In the genomic region with DNA sequence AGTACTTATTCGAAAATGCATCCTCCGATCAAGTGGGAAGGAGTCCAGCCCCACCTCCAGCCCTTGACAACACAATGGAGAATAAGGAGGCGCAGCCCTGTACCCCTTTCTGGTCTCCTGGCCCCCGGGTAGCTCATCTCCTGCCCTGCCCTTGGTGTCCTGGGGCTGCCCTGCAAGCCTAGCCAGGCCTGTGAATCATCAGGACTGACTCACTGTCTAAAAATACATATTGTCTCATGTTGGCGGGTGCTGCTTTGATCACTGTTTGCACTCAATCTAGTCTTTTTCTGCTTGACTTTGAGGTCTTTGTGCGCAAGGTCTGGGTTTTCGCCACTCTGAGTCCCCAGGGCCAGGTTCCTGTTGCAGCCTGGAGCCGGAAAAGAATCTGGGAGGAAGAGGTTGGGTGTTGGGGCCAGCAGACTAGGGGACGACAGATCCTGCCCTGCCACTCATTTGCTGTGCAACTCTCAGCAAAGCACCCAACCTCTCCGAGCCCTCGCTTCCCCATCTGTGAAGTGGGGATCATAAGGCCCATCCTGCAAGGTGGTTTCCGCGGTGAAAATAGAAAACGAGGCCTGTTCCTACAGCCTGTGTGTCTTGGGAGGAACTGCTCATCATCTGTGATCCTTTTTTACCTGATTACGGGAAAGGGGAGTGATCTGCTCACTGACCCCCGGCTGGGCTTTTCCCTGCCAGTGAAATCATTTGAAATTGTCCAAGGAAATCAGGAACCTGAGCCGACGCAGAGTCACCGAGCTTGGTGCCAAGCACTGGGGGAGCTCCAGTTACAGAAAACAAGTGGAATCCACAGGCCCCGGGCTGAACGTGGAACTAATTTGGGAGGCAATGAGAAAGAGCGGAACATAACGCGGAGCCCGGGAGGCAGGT, we compare ENCODE assay signal across 7 cellular contexts.
DNase-seq lines count a peak whose midpoint lies in the region; ATAC-seq and TF ChIP-seq lines count a peak whose summit lies in the region.

No MANE protein-coding gene starts in this region.

- H3K4me1 ChIP-seq in mesenchymal stem cell (ENCODE audit: control insufficient read depth, insufficient read depth, low read depth, low read length) (peaks cover 22% of the 10 kb centered on the region), colonic mucosa (no peaks in the 10 kb centered on the region)
- no peaks in the 10 kb centered on the region for H3K4me1 ChIP-seq in CD8-positive, alpha-beta memory T cell (ENCODE audit: insufficient read depth, low read length)

- H3K36me3 Mint-ChIP-seq in immature natural killer cell, result no peaks in the 10 kb centered on the region
- no peaks in the 10 kb centered on the region for H3K36me3 Mint-ChIP-seq in CD8-positive, alpha-beta memory T cell

- H3K27me3 ChIP-seq in mesenchymal stem cell (ENCODE audit: control insufficient read depth in 1 of 2, insufficient read depth in 1 of 2, low read length in 2 of 2) (no peaks in the 10 kb centered on the region), colonic mucosa (no peaks in the 10 kb centered on the region)
- H3K27me3 ChIP-seq in CD8-positive, alpha-beta memory T cell (ENCODE audit: insufficient read depth, low read length, poor library complexity, severe bottlenecking), result no peaks in the 10 kb centered on the region

- WGBS in mesenchymal stem cell, result 61% methylated on average over 24 of the region's 25 CpGs

- H3K4me3 ChIP-seq in cardiac fibroblast (replicated peaks in 1 of 2; ENCODE audit: low read depth in 2 of 2, low read length in 2 of 2) (no peak overlapping the region), mesenchymal stem cell (ENCODE audit: insufficient read depth in 1 of 2, low read depth in 1 of 2, low read length in 2 of 2) (peak overlapping the region in 1 of 2 experiments; percentile 63), colonic mucosa (no peak overlapping the region)
- no peak overlapping the region for H3K4me3 ChIP-seq in CD8-positive, alpha-beta memory T cell (ENCODE audit: low read length)

- POLR2A ChIA-PET in CD8-positive, alpha-beta memory T cell (lab: Charles Lee), result no interaction called here

- DNase-seq in LHCN-M2 (ENCODE audit: low read depth), result peak; percentile 75
- peak; percentile 66 to 69 for DNase-seq in cardiac fibroblast (ENCODE audit: low read depth in 2 of 2)
- DNase-seq in mesenchymal stem cell, result peak; percentile 77
- no peak for DNase-seq in immature natural killer cell
- DNase-seq in colonic mucosa, result no peak
- no peak for DNase-seq in CD8-positive, alpha-beta memory T cell

- peak overlapping the region; percentile 19 for H4K8ac ChIP-seq in mesenchymal stem cell (ENCODE audit: low read length)

- H3K14ac ChIP-seq in mesenchymal stem cell (ENCODE audit: low read length in 2 of 2), result peak overlapping the region in 1 of 2 experiments; percentile 83

- H3K4me3 Mint-ChIP-seq in immature natural killer cell, result no peak overlapping the region
- no peak overlapping the region for H3K4me3 Mint-ChIP-seq in CD8-positive, alpha-beta memory T cell

- H3K4ac ChIP-seq in mesenchymal stem cell (ENCODE audit: low read depth in 1 of 2, low read length in 2 of 2), result peak overlapping the region in 1 of 2 experiments; percentile 59

- peak; percentile 66 for ATAC-seq in GM21381 (IDR thresholded peaks at IDR 0.05; ENCODE audit: unreplicated experiment)

- H3K18ac ChIP-seq in mesenchymal stem cell (ENCODE audit: low read depth in 1 of 2, low read length in 2 of 2), result peak overlapping the region in 1 of 2 experiments; percentile 30

- intact Hi-C loops in colonic mucosa (cut with DNase I), result no loop called here

- CTCF ChIA-PET in CD8-positive, alpha-beta memory T cell (lab: Charles Lee), result no interaction called here

- H2BK120ac ChIP-seq in mesenchymal stem cell (ENCODE audit: low read depth, low read length), result no peak overlapping the region

- no peak overlapping the region for H2BK15ac ChIP-seq in mesenchymal stem cell (ENCODE audit: low read depth, poor library complexity, severe bottlenecking)

- H2BK5ac ChIP-seq in mesenchymal stem cell (ENCODE audit: low read depth, low read length, poor library complexity, severe bottlenecking), result peak overlapping the region; percentile 69

- peak overlapping the region; percentile 65 for H2AFZ ChIP-seq in mesenchymal stem cell (ENCODE audit: low read depth, low read length)

- H3K79me1 ChIP-seq in mesenchymal stem cell (replicated peaks; ENCODE audit: low read length, poor library complexity, severe bottlenecking), result no peaks in the 10 kb centered on the region

- no peak overlapping the region for H3K23ac ChIP-seq in mesenchymal stem cell (ENCODE audit: low read length in 2 of 2)

- no peak overlapping the region for H3K27ac Mint-ChIP-seq in immature natural killer cell
- no peak overlapping the region for H3K27ac Mint-ChIP-seq in CD8-positive, alpha-beta memory T cell

- peaks cover 0 to 5% (median 0%) of the 10 kb centered on the region in 3 donors for H3K27me3 Mint-ChIP-seq in immature natural killer cell (ENCODE audit: low read depth in 3 of 3)
- H3K27me3 Mint-ChIP-seq in CD8-positive, alpha-beta memory T cell, result peaks cover 5 to 7% of the 10 kb centered on the region in 2 donors

- H2AK5ac ChIP-seq in mesenchymal stem cell (ENCODE audit: low read length, severe bottlenecking), result peak overlapping the region; percentile 40

- H3K4me2 ChIP-seq in mesenchymal stem cell (ENCODE audit: low read length, poor library complexity, severe bottlenecking), result peak overlapping the region; percentile 24

- H3K9ac ChIP-seq in mesenchymal stem cell (ENCODE audit: low read length) (peak overlapping the region; percentile 86), colonic mucosa (ENCODE audit: low read depth in 2 of 2, low read length in 2 of 2) (no peak overlapping the region)

- no peaks in the 10 kb centered on the region for H3K4me1 Mint-ChIP-seq in immature natural killer cell
- H3K4me1 Mint-ChIP-seq in CD8-positive, alpha-beta memory T cell, result no peaks in the 10 kb centered on the region

- no peaks in the 10 kb centered on the region for H3K36me3 ChIP-seq in mesenchymal stem cell (ENCODE audit: control insufficient read depth in 1 of 2, insufficient read depth in 2 of 2, low read depth in 1 of 2, low read length in 2 of 2)
- H3K36me3 ChIP-seq in colonic mucosa, result no peaks in the 10 kb centered on the region
- H3K36me3 ChIP-seq in CD8-positive, alpha-beta memory T cell (ENCODE audit: insufficient read depth, low read length), result no peaks in the 10 kb centered on the region

- no peak overlapping the region for H4K91ac ChIP-seq in mesenchymal stem cell (ENCODE audit: low read length)

- TF ChIP-seq CTCF in cardiac fibroblast (IDR thresholded peaks at IDR 0.05; ENCODE audit: low read depth, low read length) (no peak), colonic mucosa (IDR thresholded peaks at IDR 0.05) (no peak)

- no peaks in the 10 kb centered on the region for H3K9me3 ChIP-seq in mesenchymal stem cell (ENCODE audit: control insufficient read depth, low read length)
- no peaks in the 10 kb centered on the region for H3K9me3 ChIP-seq in colonic mucosa
- no peaks in the 10 kb centered on the region for H3K9me3 ChIP-seq in CD8-positive, alpha-beta memory T cell (ENCODE audit: low read length)

- H2BK12ac ChIP-seq in mesenchymal stem cell (ENCODE audit: low read length in 2 of 2), result peak overlapping the region in 1 of 2 experiments; percentile 64

- H3K9me3 Mint-ChIP-seq in immature natural killer cell, result no peaks in the 10 kb centered on the region
- no peaks in the 10 kb centered on the region for H3K9me3 Mint-ChIP-seq in CD8-positive, alpha-beta memory T cell

- peak overlapping the region; percentile 88 for H3K27ac ChIP-seq in mesenchymal stem cell (ENCODE audit: low read length, poor library complexity, severe bottlenecking)
- no peak overlapping the region for H3K27ac ChIP-seq in colonic mucosa
- H3K27ac ChIP-seq in CD8-positive, alpha-beta memory T cell (ENCODE audit: low read depth, low read length), result no peak overlapping the region

Comparison
In these comparisons a context has a peak if more than half of its experiments do, and no peak if none do; other contexts are left out.
1. DNase-seq: peak in LHCN-M2 (single experiment), cardiac fibroblast (2 of 2) and mesenchymal stem cell (single experiment); none in immature natural killer cell (0 of 3), colonic mucosa (single experiment) and CD8-positive, alpha-beta memory T cell (0 of 5).